8 cellular contexts compared by ENCODE assay signal in genomic region chr6:107114213-107114871, GRCh38. TPM values are rescaled to one million over a fixed set of nuclear protein-coding genes. Genes with fewer than 3 reads are reported as not detected.
DNase-seq lines count a peak whose midpoint lies in the region; ATAC-seq and TF ChIP-seq lines count a peak whose summit lies in the region.

No MANE protein-coding gene starts in this region.

- CTCF ChIA-PET in naive thymus-derived CD4-positive, alpha-beta T cell (lab: Charles Lee): interaction anchor here (0.8 kb wide), 1 partner anchor 14 kb away, joined by 3 read pairs; no protein-coding TSS in a partner anchor

- H3K36me3 Mint-ChIP-seq in activated T-helper 1 cell treated with anti-CD3 and anti-CD28 coated beads, Interleukin-12 subunit alpha, Interleukin-12 subunit beta, Interleukin-2, Interleukin-4 antibody, amounts not matched to agents 30 ng/mL and 10 ng/mL and 1 ng/mL, durations not matched to agents 14 hours and 24 hours and 36 hours (ENCODE audit: low read depth): peaks cover 1% of the 10 kb centered on the region
- H3K36me3 Mint-ChIP-seq in naive thymus-derived CD4-positive, alpha-beta T cell: no peaks in the 10 kb centered on the region

- peak; percentile 46 for DNase-seq in DMS114 treated with DMSO at 0.1 percent for 48 hours (lab: John Stamatoyannopoulos, UW; ENCODE audit: unreplicated experiment)
- DNase-seq in activated T-helper 1 cell treated with anti-CD3 and anti-CD28 coated beads, Interleukin-12 subunit alpha, Interleukin-12 subunit beta, Interleukin-2, Interleukin-4 antibody, amounts not matched to agents 30 ng/mL and 10 ng/mL and 1 ng/mL, durations not matched to agents 14 hours and 24 hours and 36 hours (ENCODE audit: low spot score): peak; percentile 70
- DNase-seq in fibroblast of gingiva (ENCODE audit: low read depth): peak; percentile 84
- DNase-seq in naive thymus-derived CD4-positive, alpha-beta T cell: peak; percentile 39 to 85 (median 67)
- DNase-seq in stimulated activated naive CD4-positive, alpha-beta T cell treated with Interleukin-2 at 50 U/mL for 16 hours (lab: John Stamatoyannopoulos, UW): peak; percentile 51

- peak overlapping the region; percentile 82 for H3K4me3 Mint-ChIP-seq in activated T-helper 1 cell treated with anti-CD3 and anti-CD28 coated beads, Interleukin-12 subunit alpha, Interleukin-12 subunit beta, Interleukin-2, Interleukin-4 antibody, amounts not matched to agents 30 ng/mL and 10 ng/mL and 1 ng/mL, durations not matched to agents 14 hours and 24 hours and 36 hours
- peak overlapping the region; percentile 71 to 88 (median 85) for H3K4me3 Mint-ChIP-seq in naive thymus-derived CD4-positive, alpha-beta T cell

- H3K4me1 Mint-ChIP-seq in activated T-helper 1 cell treated with anti-CD3 and anti-CD28 coated beads, Interleukin-12 subunit alpha, Interleukin-12 subunit beta, Interleukin-2, Interleukin-4 antibody, amounts not matched to agents 30 ng/mL and 10 ng/mL and 1 ng/mL, durations not matched to agents 14 hours and 24 hours and 36 hours (ENCODE audit: low read depth): peaks cover 26% of the 10 kb centered on the region
- peaks cover 8 to 21% (median 18%) of the 10 kb centered on the region in 7 donors for H3K4me1 Mint-ChIP-seq in naive thymus-derived CD4-positive, alpha-beta T cell

- peaks cover 18% of the 10 kb centered on the region for H3K27me3 Mint-ChIP-seq in activated T-helper 1 cell treated with anti-CD3 and anti-CD28 coated beads, Interleukin-12 subunit alpha, Interleukin-12 subunit beta, Interleukin-2, Interleukin-4 antibody, amounts not matched to agents 30 ng/mL and 10 ng/mL and 1 ng/mL, durations not matched to agents 14 hours and 24 hours and 36 hours (ENCODE audit: insufficient read depth)
- H3K27me3 Mint-ChIP-seq in naive thymus-derived CD4-positive, alpha-beta T cell: peaks cover 0 to 22% (median 7%) of the 10 kb centered on the region in 5 donors

- H3K4me1 ChIP-seq in HUES48 (ENCODE audit: control insufficient read depth, insufficient read depth, low read length): peaks cover 39% of the 10 kb centered on the region
- peaks cover 14% of the 10 kb centered on the region in 2 donors for H3K4me1 ChIP-seq in naive thymus-derived CD4-positive, alpha-beta T cell (ENCODE audit: control insufficient read depth in 2 of 2, insufficient read depth in 2 of 2, low read length in 2 of 2)

- peak overlapping the region; percentile 100 for H3K27ac ChIP-seq in HUES48 (ENCODE audit: low read depth, low read length)
- no peak overlapping the region for H3K27ac ChIP-seq in naive thymus-derived CD4-positive, alpha-beta T cell (ENCODE audit: low read depth, low read length)

- POLR2A ChIA-PET in naive thymus-derived CD4-positive, alpha-beta T cell (lab: Charles Lee): no interaction called here

- peak overlapping the region; percentile 97 for H3K9ac ChIP-seq in HUES48 (ENCODE audit: low read depth, low read length)

- no peaks in the 10 kb centered on the region for H3K36me3 ChIP-seq in HUES48 (ENCODE audit: control insufficient read depth, insufficient read depth, low read length)
- H3K36me3 ChIP-seq in naive thymus-derived CD4-positive, alpha-beta T cell (ENCODE audit: control insufficient read depth in 2 of 3, insufficient read depth in 3 of 3, low read length in 3 of 3): no peaks in the 10 kb centered on the region

- H3K9me3 ChIP-seq in HUES48 (ENCODE audit: control insufficient read depth, insufficient read depth, low read length): no peaks in the 10 kb centered on the region
- H3K9me3 ChIP-seq in naive thymus-derived CD4-positive, alpha-beta T cell (ENCODE audit: control insufficient read depth in 2 of 3, low read length in 3 of 3): no peaks in the 10 kb centered on the region

- intact Hi-C loops in activated T-helper 1 cell treated with anti-CD3 and anti-CD28 coated beads, Interleukin-12 subunit alpha, Interleukin-12 subunit beta, Interleukin-2, Interleukin-4 antibody, amounts not matched to agents 30 ng/mL and 10 ng/mL and 1 ng/mL, durations not matched to agents 14 hours and 24 hours and 36 hours (cut with micrococcal nuclease): loop anchor here (1.0 to 10.0 kb wide), 5 partner anchors 50 to 590 kb away; partner anchors contain the start of genes MTRES1, QRSL1 and RTN4IP1
- intact Hi-C loops in naive thymus-derived CD4-positive, alpha-beta T cell (cut with micrococcal nuclease): loop anchor here (1.0 to 10.0 kb wide), 11 partner anchors 54 to 1150 kb away; partner anchors contain the start of genes MTRES1 (in 2 of the 2), ATG5 (in 1 of the 2), QRSL1 (in 1 of the 2) and RTN4IP1 (in 1 of the 2)

- peak overlapping the region; percentile 77 for H3K27ac Mint-ChIP-seq in activated T-helper 1 cell treated with anti-CD3 and anti-CD28 coated beads, Interleukin-12 subunit alpha, Interleukin-12 subunit beta, Interleukin-2, Interleukin-4 antibody, amounts not matched to agents 30 ng/mL and 10 ng/mL and 1 ng/mL, durations not matched to agents 14 hours and 24 hours and 36 hours
- H3K27ac Mint-ChIP-seq in naive thymus-derived CD4-positive, alpha-beta T cell: peak overlapping the region in 5 of 9 donors; percentile 49 to 77 (median 63)

- ATAC-seq in GM21381 (IDR thresholded peaks at IDR 0.05; ENCODE audit: unreplicated experiment): peak; percentile 70
- peak; percentile 88 for ATAC-seq in naive thymus-derived CD4-positive, alpha-beta T cell

- peak overlapping the region; percentile 72 for H3K4me3 ChIP-seq in HUES48 (ENCODE audit: low read depth, low read length)
- peak overlapping the region; percentile 32 for H3K4me3 ChIP-seq in naive thymus-derived CD4-positive, alpha-beta T cell (ENCODE audit: low read length)

- no peaks in the 10 kb centered on the region for H3K9me3 Mint-ChIP-seq in activated T-helper 1 cell treated with anti-CD3 and anti-CD28 coated beads, Interleukin-12 subunit alpha, Interleukin-12 subunit beta, Interleukin-2, Interleukin-4 antibody, amounts not matched to agents 30 ng/mL and 10 ng/mL and 1 ng/mL, durations not matched to agents 14 hours and 24 hours and 36 hours
- H3K9me3 Mint-ChIP-seq in naive thymus-derived CD4-positive, alpha-beta T cell: peaks cover 0 to 2% (median 0%) of the 10 kb centered on the region in 11 donors

- H3K27me3 ChIP-seq in HUES48 (ENCODE audit: control insufficient read depth, insufficient read depth, low read length): no peaks in the 10 kb centered on the region
- no peaks in the 10 kb centered on the region for H3K27me3 ChIP-seq in naive thymus-derived CD4-positive, alpha-beta T cell (ENCODE audit: control insufficient read depth in 2 of 2, insufficient read depth in 2 of 2, low read length in 2 of 2)

TF ChIP-seq in PFSK-1, 5 proteins besides CTCF, POLR2A, EP300 and RAD21:
- peak; percentile 60; the same call in 1 of the 2 replicates for TF ChIP-seq TAF1 (IDR thresholded peaks at IDR 0.05; ENCODE audit: borderline replicate concordance, insufficient read depth, low read length)
- TF ChIP-seq FOXP2 (optimal IDR thresholded peaks at IDR 0.05; ENCODE audit: borderline replicate concordance, extremely low read depth, extremely low read length, insufficient read depth): peak; percentile 17
- no peak for TF ChIP-seq POLR2AphosphoS5 (IDR thresholded peaks at IDR 0.05; ENCODE audit: low read depth, low read length)
- no peak for TF ChIP-seq REST (IDR thresholded peaks at IDR 0.05; ENCODE audit: insufficient read depth in 1 of 2, low read depth in 2 of 2, low read length in 2 of 2)
- no peak for TF ChIP-seq SIN3A (IDR thresholded peaks at IDR 0.05; ENCODE audit: borderline replicate concordance, insufficient read depth, low read length)

RNA-seq across cellular contexts. Expression of gene BEND3, which starts 1.0 kb away (rescaled TPM):
- polyA plus RNA-seq in PFSK-1 (2012; ENCODE audit: insufficient read length, low read depth): 2.7 TPM
- 12.8 TPM in 2 replicates for total RNA-seq in activated T-helper 1 cell treated with anti-CD3 and anti-CD28 coated beads, Interleukin-12 subunit alpha, Interleukin-12 subunit beta, Interleukin-2, Interleukin-4 antibody, amounts not matched to agents 30 ng/mL and 10 ng/mL and 1 ng/mL, durations not matched to agents 14 hours and 24 hours and 36 hours
- 1 to 10 TPM; 1.1 to 4.1 (median 1.4) TPM for total RNA-seq in naive thymus-derived CD4-positive, alpha-beta T cell
- under 1 TPM; 0.34 to 0.62 TPM for polyA plus RNA-seq in naive thymus-derived CD4-positive, alpha-beta T cell
